Comparison of ENCODE assay signal across 7 cellular contexts in genomic region chr19:9835507-9835949, GRCh38. TPM values are rescaled to one million over a fixed set of nuclear protein-coding genes. Genes with fewer than 3 reads are reported as not detected.
A peak's percentile ranks its signal among the peaks of the same experiment; 100 is the strongest.
DNase-seq lines count a peak whose midpoint lies in the region; ATAC-seq and TF ChIP-seq lines count a peak whose summit lies in the region.

No MANE protein-coding gene starts in this region.

- intact Hi-C loops in lower leg skin (cut with DNase I; ENCODE audit: low total_unique reads), result no loop called here
- intact Hi-C loops in upper lobe of right lung (cut with DNase I), result no loop called here

- TF ChIP-seq CTCF in astrocyte of the cerebellum (IDR thresholded peaks at IDR 0.05; ENCODE audit: low read depth, low read length, missing control alignments), result no peak
- no peak for TF ChIP-seq CTCF in lower leg skin (IDR thresholded peaks at IDR 0.05)
- TF ChIP-seq CTCF in upper lobe of right lung (IDR thresholded peaks at IDR 0.05), result no peak

- H3K36me3 ChIP-seq in upper lobe of right lung, result peaks cover 19% of the 10 kb centered on the region

- H3K27ac ChIP-seq in upper lobe of right lung, result peak overlapping the region; percentile 67

- H3K27me3 ChIP-seq in upper lobe of right lung, result no peaks in the 10 kb centered on the region

- ATAC-seq in GM19438 (IDR thresholded peaks at IDR 0.05; ENCODE audit: low read depth, unreplicated experiment) (peak; percentile 3), HG03196 (IDR thresholded peaks at IDR 0.05; ENCODE audit: unreplicated experiment) (peak; percentile 14), upper lobe of right lung (peak; percentile 21)

- no peak for DNase-seq in astrocyte of the cerebellum (ENCODE audit: low read depth)
- DNase-seq in lower leg skin (ENCODE audit: low spot score in 2 of 2), result no peak
- no peak for DNase-seq in upper lobe of right lung
- no peak for DNase-seq in NCI-H1930 (lab: John Stamatoyannopoulos, UW)
- DNase-seq in NCI-H526 (lab: John Stamatoyannopoulos, UW), result no peak

- peaks cover 12% of the 10 kb centered on the region for H3K4me1 ChIP-seq in upper lobe of right lung

- no peak for TF ChIP-seq POLR2A in lower leg skin (IDR thresholded peaks at IDR 0.05)

- H3K9me3 ChIP-seq in upper lobe of right lung, result no peaks in the 10 kb centered on the region

- H3K4me3 ChIP-seq in astrocyte of the cerebellum (ENCODE audit: low read depth, low read length) (peak overlapping the region; percentile 91), lower leg skin (ENCODE audit: low read depth, poor library complexity, severe bottlenecking) (peak overlapping the region; percentile 66), upper lobe of right lung (peak overlapping the region; percentile 85)

- WGBS in lower leg skin, 2 donors, result 4 to 6% methylated on average over 8 to 11 of the region's 28 CpGs

- in situ Hi-C loops in astrocyte of the cerebellum (cut with HindIII; ENCODE audit: low sequenced_read_pairs), result no loop called here

RNA-seq across cellular contexts. Expression of gene PIN1, which starts 0.4 kb away (rescaled TPM):
- 10 to 100 TPM; 67.8 to 97.7 (median 79.6) TPM for total RNA-seq in lower leg skin
- total RNA-seq in upper lobe of right lung, result 50.3 TPM

RNA-seq across cellular contexts. Expression of gene UBL5, which starts 7.8 kb away (rescaled TPM):
- 100 to 1,000 TPM; 339 to 596 (median 390) TPM for total RNA-seq in lower leg skin
- total RNA-seq in upper lobe of right lung, result 220 TPM

RNA-seq across cellular contexts. Expression of gene FBXL12, which starts 16.6 kb away (rescaled TPM):
- total RNA-seq in lower leg skin, result 10 to 100 TPM; 13.8 to 28.7 (median 23.5) TPM
- total RNA-seq in upper lobe of right lung, result 21.5 TPM
